In genomic region chr1:54721719-54722118, GRCh38 we compare ENCODE assay signal across 28 cellular contexts.
"Had no signal": no experiment of that assay in that cellular context is flagged by ENCODE, and none has a peak within 500 bp of the region (broad histone marks: within the 10 kb centered on the region; RNA-seq: fewer than 3 reads in every experiment).

No MANE protein-coding gene starts in this region.

- ATAC-seq: esophagus mucosa; left ventricle myocardium superior; lower lobe of right lung; mucosa of descending colon; natural killer cell treated with Interleukin-12 subunit alpha and Interleukin-12 subunit beta and Interleukin-15 and Interleukin-18, amount 100 ng/mL, for 72 hours; right lobe of liver; stimulated activated naive CD8-positive, alpha-beta T cell treated with anti-CD3 and anti-CD28 coated beads, Interleukin-15, amount 100 ng/mL, for 72 hours had no signal

- DNase-seq: dorsolateral prefrontal cortex; effector CD4-positive, alpha-beta T cell; foreskin melanocyte; hypothalamus; immature natural killer cell; islet precursor cell; left ventricle myocardium superior; lower lobe of right lung; mucosa of descending colon; naive B cell; right lobe of liver; small intestine; stimulated activated CD4-positive, alpha-beta T cell treated with anti-CD3 and anti-CD28 coated beads, Interleukin-15, amount 100 ng/mL, for 24 hours; stimulated activated CD4-positive, alpha-beta T cell treated with anti-CD3 and anti-CD28 coated beads, Interleukin-2, amount 100 ng/mL, for 48 hours; stimulated activated CD8-positive, alpha-beta memory T cell treated with anti-CD3 and anti-CD28 coated beads, Interleukin-4, amount 100 ng/mL, for 48 hours; stimulated activated naive CD4-positive, alpha-beta T cell; stimulated activated naive CD8-positive, alpha-beta T cell treated with anti-CD3 and anti-CD28 coated beads, Interleukin-15, amount 100 ng/mL, for 72 hours; thyroid gland; trophoblast cell had no signal

- H3K27me3 Mint-ChIP-seq: memory B cell; naive B cell; natural killer cell treated with Interleukin-12 subunit alpha and Interleukin-12 subunit beta and Interleukin-15 and Interleukin-18, amount 100 ng/mL, for 72 hours; progenitor cell of endocrine pancreas; stimulated activated naive CD8-positive, alpha-beta T cell treated with anti-CD3 and anti-CD28 coated beads, Interleukin-15, amount 100 ng/mL, for 72 hours had no signal

- H3K9me3 Mint-ChIP-seq: immature natural killer cell; natural killer cell treated with Interleukin-12 subunit alpha and Interleukin-12 subunit beta and Interleukin-15 and Interleukin-18, amount 100 ng/mL, for 72 hours; neural progenitor cell; stimulated activated naive CD8-positive, alpha-beta T cell treated with anti-CD3 and anti-CD28 coated beads, Interleukin-15, amount 100 ng/mL, for 72 hours had no signal

- H3K27ac Mint-ChIP-seq: immature natural killer cell; mesothelial cell of epicardium; naive B cell; natural killer cell treated with Interleukin-12 subunit alpha and Interleukin-12 subunit beta and Interleukin-15 and Interleukin-18, amount 100 ng/mL, for 72 hours; neural progenitor cell; progenitor cell of endocrine pancreas; stimulated activated naive CD8-positive, alpha-beta T cell treated with anti-CD3 and anti-CD28 coated beads, Interleukin-15, amount 100 ng/mL, for 72 hours had no signal

- H3K4me1 ChIP-seq: parathyroid adenoma had no signal

- H3K27ac ChIP-seq: dorsolateral prefrontal cortex, epithelial cell of prostate, lower lobe of right lung, neural progenitor cell, parathyroid adenoma, right lobe of liver, thyroid gland, vagina had no signal

- H3K27me3 ChIP-seq: dorsolateral prefrontal cortex, neural progenitor cell, right lobe of liver, thyroid gland, vagina had no signal

- H3K4me3 Mint-ChIP-seq: immature natural killer cell; memory B cell; mesothelial cell of epicardium; naive B cell; natural killer cell treated with Interleukin-12 subunit alpha and Interleukin-12 subunit beta and Interleukin-15 and Interleukin-18, amount 100 ng/mL, for 72 hours; neural progenitor cell; stimulated activated naive CD8-positive, alpha-beta T cell treated with anti-CD3 and anti-CD28 coated beads, Interleukin-15, amount 100 ng/mL, for 72 hours had no signal
